8 cellular contexts compared by ENCODE assay signal in the genomic region with DNA sequence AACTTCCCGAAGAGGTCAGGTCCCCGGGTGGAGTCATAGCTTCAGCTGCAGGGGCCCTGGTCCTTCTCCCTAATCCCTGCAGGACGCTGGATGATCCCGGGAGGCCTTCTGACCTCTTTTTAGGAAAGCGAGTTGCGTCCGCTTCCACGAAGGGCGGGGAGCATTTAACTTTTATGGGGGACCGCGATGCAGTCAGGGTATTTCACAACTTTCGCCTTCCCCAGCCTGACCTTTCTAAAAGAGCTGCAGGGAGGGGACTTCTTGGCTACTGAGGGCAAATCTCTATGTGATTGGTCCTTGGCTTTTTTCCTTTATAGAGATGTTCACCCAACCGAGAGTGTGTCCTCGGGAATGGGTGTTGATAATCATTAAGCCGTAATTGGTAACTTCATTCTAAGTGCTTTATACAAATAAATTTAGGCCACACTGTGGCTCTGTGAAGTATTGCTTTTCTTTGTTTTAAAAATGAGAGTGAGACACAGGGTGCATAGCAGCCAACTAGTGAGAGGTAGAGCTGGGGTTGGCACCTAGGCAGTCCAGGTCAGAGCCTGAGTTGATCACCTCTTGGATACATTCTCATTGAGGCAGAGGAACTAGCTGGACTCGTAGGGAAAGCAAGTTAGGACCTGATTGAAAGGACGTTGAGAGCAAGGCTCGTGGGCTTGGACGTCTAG. TPM values are rescaled to one million over a fixed set of nuclear protein-coding genes. Genes with fewer than 3 reads are reported as not detected.
DNase-seq lines count a peak whose midpoint lies in the region; ATAC-seq and TF ChIP-seq lines count a peak whose summit lies in the region.

No MANE protein-coding gene starts in this region.

- H3K27me3 ChIP-seq in MG63 (no peaks in the 10 kb centered on the region), skeletal muscle tissue (ENCODE audit: control insufficient read depth in 3 of 3, insufficient read depth in 3 of 3, low read length in 3 of 3) (no peaks in the 10 kb centered on the region)

- H3K4me1 Mint-ChIP-seq in activated naive CD8-positive, alpha-beta T cell treated with anti-CD3 and anti-CD28 coated beads, Interleukin-2, amount 10 ng/mL, durations not matched to agents 7 days and 5 days, result peaks cover 10% of the 10 kb centered on the region

- H3K9me3 ChIP-seq in MG63 (peaks cover 7% of the 10 kb centered on the region), skeletal muscle tissue (ENCODE audit: control insufficient read depth in 3 of 3, low read length in 3 of 3) (peaks cover 4 to 19% (median 12%) of the 10 kb centered on the region in 3 donors)

- peaks cover 38% of the 10 kb centered on the region for H3K36me3 Mint-ChIP-seq in activated naive CD8-positive, alpha-beta T cell treated with anti-CD3 and anti-CD28 coated beads, Interleukin-2, amount 10 ng/mL, durations not matched to agents 7 days and 5 days

- peaks cover 11 to 19% (median 16%) of the 10 kb centered on the region in 3 donors for H3K4me1 ChIP-seq in skeletal muscle tissue (ENCODE audit: control insufficient read depth in 3 of 3, insufficient read depth in 3 of 3, low read length in 3 of 3)

- peak overlapping the region; percentile 84 to 94 (median 92) for H3K9ac ChIP-seq in skeletal muscle tissue (ENCODE audit: low read depth in 1 of 3, low read length in 3 of 3)

- ATAC-seq in activated naive CD8-positive, alpha-beta T cell treated with anti-CD3 and anti-CD28 coated beads, Interleukin-2, amount 10 ng/mL, durations not matched to agents 7 days and 5 days (ENCODE audit: low read depth), result peak; percentile 43

- H3K4me3 ChIP-seq in MG63 (peak overlapping the region; percentile 96), iPS-11a (ENCODE audit: low read depth, low read length) (peak overlapping the region; percentile 82), skeletal muscle tissue (ENCODE audit: low read length in 3 of 3) (peak overlapping the region; percentile 96 to 98 (median 96))

- peak overlapping the region; percentile 74 for H3K27ac ChIP-seq in skeletal muscle tissue (ENCODE audit: low read depth, low read length)

- TF ChIP-seq CTCF in GM20000 (IDR thresholded peaks at IDR 0.05; ENCODE audit: extremely low read depth, missing control alignments), result no peak

- POLR2A ChIA-PET in activated naive CD8-positive, alpha-beta T cell treated with anti-CD3 and anti-CD28 coated beads, Interleukin-2, amount 10 ng/mL, durations not matched to agents 7 days and 5 days (lab: Charles Lee), result interaction anchor here (0.7 to 1.1 kb wide), 3 partner anchors 38 to 161 kb away, joined by 3 to 4 read pairs (median 3); a partner anchor contains a TSS

- peaks cover 20% of the 10 kb centered on the region for H3K36me3 ChIP-seq in MG63
- peaks cover 17 to 20% (median 20%) of the 10 kb centered on the region in 3 donors for H3K36me3 ChIP-seq in skeletal muscle tissue (ENCODE audit: control insufficient read depth in 3 of 3, insufficient read depth in 3 of 3, low read length in 3 of 3)

- no peaks in the 10 kb centered on the region for H3K27me3 Mint-ChIP-seq in activated naive CD8-positive, alpha-beta T cell treated with anti-CD3 and anti-CD28 coated beads, Interleukin-2, amount 10 ng/mL, durations not matched to agents 7 days and 5 days

- peaks cover 30% of the 10 kb centered on the region for H3K9me3 Mint-ChIP-seq in activated naive CD8-positive, alpha-beta T cell treated with anti-CD3 and anti-CD28 coated beads, Interleukin-2, amount 10 ng/mL, durations not matched to agents 7 days and 5 days

- H3K4me3 Mint-ChIP-seq in activated naive CD8-positive, alpha-beta T cell treated with anti-CD3 and anti-CD28 coated beads, Interleukin-2, amount 10 ng/mL, durations not matched to agents 7 days and 5 days, result peak overlapping the region; percentile 99

- H3K27ac Mint-ChIP-seq in activated naive CD8-positive, alpha-beta T cell treated with anti-CD3 and anti-CD28 coated beads, Interleukin-2, amount 10 ng/mL, durations not matched to agents 7 days and 5 days, result peak overlapping the region; percentile 98

- DNase-seq in COR-L47 (lab: John Stamatoyannopoulos, UW), result peak; percentile 1
- DNase-seq in GM20000 (ENCODE audit: low spot score), result peak; percentile 16
- no peak for DNase-seq in MG63
- peak; percentile 37 for DNase-seq in activated naive CD8-positive, alpha-beta T cell treated with anti-CD3 and anti-CD28 coated beads, Interleukin-2, amount 10 ng/mL, durations not matched to agents 7 days and 5 days
- no peak for DNase-seq in activated CD4-positive, CD25-positive, alpha-beta regulatory T cell (lab: John Stamatoyannopoulos, UW)
- DNase-seq in activated gamma-delta T cell treated with Interleukin-2 at 50 U/mL for 16 hours, result no peak

RNA-seq across cellular contexts. Expression of a gene that starts 0.8 kb away (rescaled TPM):
- total RNA-seq in MG63 (2014; rRNA removed; shearing (Covaris generic); ENCODE audit: low replicate concordance), result 1.2 and 3.9 TPM in 2 replicates
- 1 to 10 TPM; 9.2 to 9.7 TPM for total RNA-seq in activated naive CD8-positive, alpha-beta T cell treated with anti-CD3 and anti-CD28 coated beads, Interleukin-2, amount 10 ng/mL, durations not matched to agents 7 days and 5 days
- total RNA-seq in skeletal muscle tissue, result 4.2 TPM

RNA-seq across cellular contexts. Expression of a gene that starts 19.6 kb away (rescaled TPM):
- 2.3 and 4.5 TPM in 2 replicates for total RNA-seq in MG63 (2014; rRNA removed; shearing (Covaris generic); ENCODE audit: low replicate concordance)
- 10 to 100 TPM; 12.3 to 12.9 TPM for total RNA-seq in activated naive CD8-positive, alpha-beta T cell treated with anti-CD3 and anti-CD28 coated beads, Interleukin-2, amount 10 ng/mL, durations not matched to agents 7 days and 5 days
- total RNA-seq in skeletal muscle tissue, result 13.0 TPM

RNA-seq across cellular contexts. Expression of a gene that starts 21.6 kb away (rescaled TPM):
- 2.2 and 9.1 TPM in 2 replicates for total RNA-seq in MG63 (2014; rRNA removed; shearing (Covaris generic); ENCODE audit: low replicate concordance)
- 1 to 10 TPM; 7.8 to 7.9 TPM for total RNA-seq in activated naive CD8-positive, alpha-beta T cell treated with anti-CD3 and anti-CD28 coated beads, Interleukin-2, amount 10 ng/mL, durations not matched to agents 7 days and 5 days
- total RNA-seq in skeletal muscle tissue, result 5.7 TPM

RNA-seq across cellular contexts. Expression of a gene that starts 48.2 kb away (rescaled TPM):
- 0.63 and 2.9 TPM in 2 replicates for total RNA-seq in MG63 (2014; rRNA removed; shearing (Covaris generic); ENCODE audit: low replicate concordance)
- total RNA-seq in activated naive CD8-positive, alpha-beta T cell treated with anti-CD3 and anti-CD28 coated beads, Interleukin-2, amount 10 ng/mL, durations not matched to agents 7 days and 5 days, result 1 to 10 TPM; 2.2 to 3.3 TPM
- total RNA-seq in skeletal muscle tissue, result 5.2 TPM

RNA-seq across cellular contexts. Expression of a gene that starts 52.6 kb away (rescaled TPM):
- total RNA-seq in MG63 (2014; rRNA removed; shearing (Covaris generic); ENCODE audit: low replicate concordance), result 1.4 and 1.6 TPM in 2 replicates
- 1 to 10 TPM; 2.9 to 3.7 TPM for total RNA-seq in activated naive CD8-positive, alpha-beta T cell treated with anti-CD3 and anti-CD28 coated beads, Interleukin-2, amount 10 ng/mL, durations not matched to agents 7 days and 5 days
- total RNA-seq in skeletal muscle tissue, result 6.3 TPM

Comparison
In these comparisons a context has a peak if more than half of its experiments do, and no peak if none do; other contexts are left out.
1. DNase-seq: peak in COR-L47 (single experiment), GM20000 (single experiment) and activated naive CD8-positive, alpha-beta T cell treated with anti-CD3 and anti-CD28 coated beads, Interleukin-2, amount 10 ng/mL, durations not matched to agents 7 days and 5 days (single experiment); none in MG63 (single experiment), activated CD4-positive, CD25-positive, alpha-beta regulatory T cell (0 of 4) and activated gamma-delta T cell treated with Interleukin-2 at 50 U/mL for 16 hours (single experiment).
2. Peak in every context shown above with its lines, with median percentiles within 50 percentile points of each other: H3K4me3 ChIP-seq.